ENCODE assay signal across 1 cellular context in the genomic region with DNA sequence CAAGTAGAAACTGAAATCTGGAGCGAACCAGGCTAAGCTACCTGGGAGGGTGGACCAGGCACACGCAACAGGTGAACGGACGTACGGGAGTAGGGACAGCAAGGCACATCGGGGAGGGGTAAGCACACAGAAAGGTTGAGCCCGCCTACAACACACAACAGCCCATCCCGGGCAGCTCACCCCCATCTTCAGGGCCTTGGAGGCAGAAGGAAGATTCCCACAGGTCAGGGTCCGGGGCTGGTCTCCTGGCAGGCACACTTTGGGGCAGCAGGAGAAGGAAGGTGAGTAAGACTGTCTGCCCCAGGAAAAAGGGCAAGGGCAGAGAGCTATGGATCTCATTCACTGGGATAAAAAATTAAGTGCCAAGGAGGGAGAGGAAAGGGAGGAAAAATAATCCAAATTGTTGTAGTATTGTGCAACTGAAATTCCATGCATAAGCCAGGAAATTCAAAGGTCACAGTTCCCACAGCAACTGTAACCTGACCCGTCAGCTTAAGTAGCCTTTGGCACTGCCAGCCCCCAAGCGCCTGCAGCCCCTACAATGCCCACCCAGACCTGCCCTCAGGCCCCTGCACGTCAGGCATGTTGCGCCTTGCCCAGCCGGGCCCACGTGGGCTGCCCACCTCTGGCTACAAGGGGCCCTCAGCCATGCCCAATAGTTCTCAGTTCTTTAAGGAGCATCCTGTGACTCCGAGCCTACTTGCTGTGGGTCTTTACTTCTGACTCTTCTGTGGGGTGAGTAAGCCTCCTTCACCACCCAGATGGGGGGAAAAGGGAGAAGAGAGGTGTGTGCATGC.
A peak's percentile ranks its signal among the peaks of the same experiment; 100 is the strongest.
TF ChIP-seq lines count a peak whose summit lies in the region.

No MANE protein-coding gene starts in this region.

TF ChIP-seq in liver, 16 proteins besides CTCF, POLR2A, EP300 and RAD21 (continued from another document):
- TF ChIP-seq, protein P1, sequence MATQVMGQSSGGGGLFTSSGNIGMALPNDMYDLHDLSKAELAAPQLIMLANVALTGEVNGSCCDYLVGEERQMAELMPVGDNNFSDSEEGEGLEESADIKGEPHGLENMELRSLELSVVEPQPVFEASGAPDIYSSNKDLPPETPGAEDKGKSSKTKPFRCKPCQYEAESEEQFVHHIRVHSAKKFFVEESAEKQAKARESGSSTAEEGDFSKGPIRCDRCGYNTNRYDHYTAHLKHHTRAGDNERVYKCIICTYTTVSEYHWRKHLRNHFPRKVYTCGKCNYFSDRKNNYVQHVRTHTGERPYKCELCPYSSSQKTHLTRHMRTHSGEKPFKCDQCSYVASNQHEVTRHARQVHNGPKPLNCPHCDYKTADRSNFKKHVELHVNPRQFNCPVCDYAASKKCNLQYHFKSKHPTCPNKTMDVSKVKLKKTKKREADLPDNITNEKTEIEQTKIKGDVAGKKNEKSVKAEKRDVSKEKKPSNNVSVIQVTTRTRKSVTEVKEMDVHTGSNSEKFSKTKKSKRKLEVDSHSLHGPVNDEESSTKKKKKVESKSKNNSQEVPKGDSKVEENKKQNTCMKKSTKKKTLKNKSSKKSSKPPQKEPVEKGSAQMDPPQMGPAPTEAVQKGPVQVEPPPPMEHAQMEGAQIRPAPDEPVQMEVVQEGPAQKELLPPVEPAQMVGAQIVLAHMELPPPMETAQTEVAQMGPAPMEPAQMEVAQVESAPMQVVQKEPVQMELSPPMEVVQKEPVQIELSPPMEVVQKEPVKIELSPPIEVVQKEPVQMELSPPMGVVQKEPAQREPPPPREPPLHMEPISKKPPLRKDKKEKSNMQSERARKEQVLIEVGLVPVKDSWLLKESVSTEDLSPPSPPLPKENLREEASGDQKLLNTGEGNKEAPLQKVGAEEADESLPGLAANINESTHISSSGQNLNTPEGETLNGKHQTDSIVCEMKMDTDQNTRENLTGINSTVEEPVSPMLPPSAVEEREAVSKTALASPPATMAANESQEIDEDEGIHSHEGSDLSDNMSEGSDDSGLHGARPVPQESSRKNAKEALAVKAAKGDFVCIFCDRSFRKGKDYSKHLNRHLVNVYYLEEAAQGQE (IDR thresholded peaks at IDR 0.05), result peak; percentile 21
TF ChIP-seq in liver: peak in this region for 10.
